Comparison of ENCODE assay signal across 16 cellular contexts in the genomic region with DNA sequence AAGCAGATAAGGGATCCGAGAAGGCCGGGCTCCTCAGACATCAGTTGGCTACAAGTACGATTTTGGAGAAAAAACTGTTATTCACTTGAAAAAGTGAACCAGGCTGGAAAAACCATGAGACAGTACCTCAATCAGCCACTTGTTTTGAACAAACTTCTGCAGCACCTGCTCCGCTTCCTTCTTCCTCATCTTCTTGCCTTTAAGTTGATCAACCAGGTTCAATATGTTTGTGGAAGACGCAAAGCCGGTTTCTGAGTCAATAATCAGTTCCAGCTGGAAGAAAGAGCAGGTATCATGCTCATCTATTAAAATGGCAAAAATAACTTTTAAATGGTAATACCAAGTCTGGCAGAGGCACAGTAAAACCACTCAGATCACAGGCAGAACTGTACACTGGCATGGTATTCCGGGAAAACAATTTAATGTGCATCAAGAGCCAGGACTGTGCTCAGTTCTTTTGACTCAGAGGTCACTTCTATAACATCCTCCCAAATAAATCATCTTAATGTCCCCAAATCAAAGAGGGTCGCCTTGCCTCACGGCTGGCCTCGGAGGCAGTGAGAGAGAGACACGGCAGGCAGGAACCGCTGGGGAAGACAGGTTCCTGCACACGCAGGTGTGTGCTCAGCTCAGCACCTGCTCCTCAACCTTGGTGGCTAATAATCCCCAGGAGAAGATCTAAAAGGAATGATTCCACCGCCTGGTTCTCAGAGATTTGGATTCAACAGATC. TPM values are rescaled to one million over a fixed set of nuclear protein-coding genes. Genes with fewer than 3 reads are reported as not detected.
A peak's percentile ranks its signal among the peaks of the same experiment; 100 is the strongest.
DNase-seq lines count a peak whose midpoint lies in the region; ATAC-seq, FAIRE-seq and TF ChIP-seq lines count a peak whose summit lies in the region.
"Had no signal": no experiment of that assay in that cellular context is flagged by ENCODE, and none has a peak within 500 bp of the region (broad histone marks: within the 10 kb centered on the region; RNA-seq: fewer than 3 reads in every experiment).

No MANE protein-coding gene starts in this region.

- peak overlapping the region; percentile 92 to 98 (median 97) for H3K27ac Mint-ChIP-seq in CD4-positive, CD25-positive, alpha-beta regulatory T cell
- H3K27ac Mint-ChIP-seq in activated T-helper 17 cell treated with anti-CD3 and anti-CD28 coated beads, Interleukin-2, amount 50 U/mL, for 72 hours, result peak overlapping the region; percentile 90
- H3K27ac Mint-ChIP-seq in naive B cell, result peak overlapping the region; percentile 30 to 100 (median 99)

- H3K36me3 ChIP-seq in CD4-positive, CD25-positive, alpha-beta regulatory T cell (ENCODE audit: control insufficient read depth, insufficient read depth, low read length), result no peaks in the 10 kb centered on the region

- peak overlapping the region; percentile 19 for H3K4me3 ChIP-seq in CD4-positive, CD25-positive, alpha-beta regulatory T cell (ENCODE audit: low read depth, low read length)
- H3K4me3 ChIP-seq: heart left ventricle, tibial artery had no signal

- ATAC-seq in CD4-positive, CD25-positive, alpha-beta regulatory T cell (ENCODE audit: low read depth in 2 of 2), result no peak
- ATAC-seq in activated T-helper 17 cell treated with anti-CD3 and anti-CD28 coated beads, Interleukin-2, amount 50 U/mL, for 72 hours (replicated peaks), result no peak
- ATAC-seq in naive B cell (ENCODE audit: low read depth in 2 of 2), result no peak
- ATAC-seq: heart left ventricle had no signal

- H3K9me3 Mint-ChIP-seq in CD4-positive, CD25-positive, alpha-beta regulatory T cell, result no peaks in the 10 kb centered on the region
- H3K9me3 Mint-ChIP-seq in activated T-helper 17 cell treated with anti-CD3 and anti-CD28 coated beads, Interleukin-2, amount 50 U/mL, for 72 hours, result no peaks in the 10 kb centered on the region
- H3K9me3 Mint-ChIP-seq in naive B cell, result no peaks in the 10 kb centered on the region
- H3K9me3 Mint-ChIP-seq: IgD-negative memory B cell, neural crest cell had no signal

- H3K9me3 ChIP-seq in CD4-positive, CD25-positive, alpha-beta regulatory T cell (ENCODE audit: control insufficient read depth in 2 of 2, low read length in 2 of 2), result no peaks in the 10 kb centered on the region
- H3K9me3 ChIP-seq: heart left ventricle, tibial artery had no signal

- TF ChIP-seq POLR2A in GM12891 (IDR thresholded peaks at IDR 0.05; ENCODE audit: low read depth, low read length), result no peak

- peaks cover 83% of the 10 kb centered on the region for H3K4me1 ChIP-seq in CD4-positive, CD25-positive, alpha-beta regulatory T cell (ENCODE audit: control insufficient read depth, insufficient read depth, low read length, poor library complexity, severe bottlenecking)

- H3K27me3 ChIP-seq in CD4-positive, CD25-positive, alpha-beta regulatory T cell (ENCODE audit: control insufficient read depth, insufficient read depth, low read length), result no peaks in the 10 kb centered on the region
- H3K27me3 ChIP-seq: heart left ventricle, tibial artery had no signal

- no peak for DNase-seq in CD4-positive, CD25-positive, alpha-beta regulatory T cell
- no peak for DNase-seq in GM12891 (ENCODE audit: insufficient read length, low spot score)
- no peak for DNase-seq in naive B cell
- DNase-seq in GF-D8 (lab: John Stamatoyannopoulos, UW), result no peak
- DNase-seq in ecto neural progenitor cell (ENCODE audit: low spot score), result no peak
- DNase-seq in NCI-H345 (lab: John Stamatoyannopoulos, UW), result no peak
- DNase-seq in CD1c-positive myeloid dendritic cell (ENCODE audit: extremely low spot score), result no peak
- DNase-seq: NCI-H1436 treated with DMSO at 0.1 percent for 48 hours, NCI-H524 had no signal

- peak; percentile 76 for FAIRE-seq in GM12891 (lab: Jason Lieb, UNC)
- FAIRE-seq: bronchial epithelial cell, TTC549 had no signal

- H3K27me3 Mint-ChIP-seq in CD4-positive, CD25-positive, alpha-beta regulatory T cell, result no peaks in the 10 kb centered on the region
- no peaks in the 10 kb centered on the region for H3K27me3 Mint-ChIP-seq in activated T-helper 17 cell treated with anti-CD3 and anti-CD28 coated beads, Interleukin-2, amount 50 U/mL, for 72 hours
- no peaks in the 10 kb centered on the region for H3K27me3 Mint-ChIP-seq in naive B cell

- H3K4me3 Mint-ChIP-seq in CD4-positive, CD25-positive, alpha-beta regulatory T cell, result peak overlapping the region; percentile 50 to 77 (median 75)
- peak overlapping the region; percentile 82 for H3K4me3 Mint-ChIP-seq in activated T-helper 17 cell treated with anti-CD3 and anti-CD28 coated beads, Interleukin-2, amount 50 U/mL, for 72 hours
- H3K4me3 Mint-ChIP-seq in naive B cell, result peak overlapping the region; percentile 42 to 91 (median 78)
- H3K4me3 Mint-ChIP-seq: neural crest cell had no signal

- peaks cover 29 to 93% (median 56%) of the 10 kb centered on the region in 4 donors for H3K4me1 Mint-ChIP-seq in CD4-positive, CD25-positive, alpha-beta regulatory T cell
- H3K4me1 Mint-ChIP-seq in activated T-helper 17 cell treated with anti-CD3 and anti-CD28 coated beads, Interleukin-2, amount 50 U/mL, for 72 hours, result peaks cover 52% of the 10 kb centered on the region
- peaks cover 68 to 94% (median 91%) of the 10 kb centered on the region in 3 donors for H3K4me1 Mint-ChIP-seq in naive B cell

- peak overlapping the region; percentile 93 for H3K27ac ChIP-seq in CD4-positive, CD25-positive, alpha-beta regulatory T cell (ENCODE audit: insufficient read depth, low read length, poor library complexity, severe bottlenecking)
- H3K27ac ChIP-seq: tibial artery had no signal

- peaks cover 12% of the 10 kb centered on the region for H3K36me3 Mint-ChIP-seq in CD4-positive, CD25-positive, alpha-beta regulatory T cell
- peaks cover 74% of the 10 kb centered on the region for H3K36me3 Mint-ChIP-seq in activated T-helper 17 cell treated with anti-CD3 and anti-CD28 coated beads, Interleukin-2, amount 50 U/mL, for 72 hours (ENCODE audit: low read depth)
- no peaks in the 10 kb centered on the region for H3K36me3 Mint-ChIP-seq in naive B cell

TF ChIP-seq in GM12891, 5 proteins besides CTCF, POLR2A, EP300 and RAD21:
- TF ChIP-seq TAF1 (IDR thresholded peaks at IDR 0.05; ENCODE audit: low read depth, low read length) (no peak), POU2F2 (IDR thresholded peaks at IDR 0.05; ENCODE audit: low read depth, low read length) (no peak), POLR2AphosphoS5 (IDR thresholded peaks at IDR 0.05; ENCODE audit: low read depth, low read length) (no peak), SPI1 (IDR thresholded peaks at IDR 0.05; ENCODE audit: low read depth, low read length) (no peak), PAX5 (IDR thresholded peaks at IDR 0.05; ENCODE audit: insufficient read depth, low read length, severe bottlenecking) (no peak)

RNA-seq across cellular contexts. Expression of gene KDM8, which starts 29.7 kb away (rescaled TPM):
- total RNA-seq in CD4-positive, CD25-positive, alpha-beta regulatory T cell, result 14.7 TPM
- 1 to 10 TPM; 2.8 to 8.8 (median 4.3) TPM for polyA plus RNA-seq in CD4-positive, CD25-positive, alpha-beta regulatory T cell
- polyA plus RNA-seq in GM12891 (2012; ENCODE audit: low read depth, missing spikeins), result 1.9 TPM
- total RNA-seq in activated T-helper 17 cell treated with anti-CD3 and anti-CD28 coated beads, Interleukin-2, amount 50 U/mL, for 72 hours, result 1 to 10 TPM; 7.7 to 9.1 TPM
- 1 to 10 TPM in 5 of 6 donors, not detected in 1; 2.9 to 8.2 (median 4.2) TPM for polyA plus RNA-seq in naive B cell (ENCODE audit: low read depth in 6 of 6)

RNA-seq across cellular contexts. Expression of gene NSMCE1, which starts 35.5 kb away (rescaled TPM):
- 40.0 TPM for total RNA-seq in CD4-positive, CD25-positive, alpha-beta regulatory T cell
- polyA plus RNA-seq in CD4-positive, CD25-positive, alpha-beta regulatory T cell, result 100 to 1,000 TPM; 128 to 156 (median 138) TPM
- polyA plus RNA-seq in GM12891 (2012; ENCODE audit: low read depth, missing spikeins), result 81.9 TPM
- 10 to 100 TPM; 59.6 to 99.8 TPM for total RNA-seq in activated T-helper 17 cell treated with anti-CD3 and anti-CD28 coated beads, Interleukin-2, amount 50 U/mL, for 72 hours
- 100 to 1,000 TPM; 178 to 217 (median 195) TPM for polyA plus RNA-seq in naive B cell (ENCODE audit: low read depth in 6 of 6)
